26 cellular contexts compared by ENCODE assay signal in the genomic region with DNA sequence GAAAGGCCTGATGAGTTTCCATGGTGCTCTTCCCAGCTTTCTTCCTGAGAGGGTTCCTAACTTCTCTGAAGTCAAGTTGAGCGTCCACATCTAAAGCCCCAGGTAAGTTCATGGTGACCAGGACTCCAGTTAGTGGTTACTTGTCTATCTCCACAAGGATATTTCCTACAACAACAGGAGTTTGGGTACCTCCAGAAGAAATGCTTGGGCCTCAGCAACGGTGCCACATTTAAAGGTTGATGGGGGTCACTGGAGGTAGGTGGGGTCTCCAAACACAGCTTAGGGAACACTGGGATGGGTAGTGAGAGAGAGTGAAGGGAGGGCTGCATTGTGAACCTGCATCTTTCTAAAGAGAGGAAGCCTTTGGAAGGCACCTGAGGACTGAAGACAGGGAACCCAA.
"Had no signal": no experiment of that assay in that cellular context is flagged by ENCODE, and none has a peak within 500 bp of the region (broad histone marks: within the 10 kb centered on the region; RNA-seq: fewer than 3 reads in every experiment).

No MANE protein-coding gene starts in this region.

- H3K36me3 Mint-ChIP-seq: naive thymus-derived CD4-positive, alpha-beta T cell; natural killer cell; stimulated activated effector memory CD8-positive, alpha-beta T cell treated with anti-CD3 and anti-CD28 coated beads, Interleukin-12 subunit alpha, Interleukin-12 subunit beta, amount 100 ng/mL, for 72 hours; stimulated activated naive B cell treated with anti-CD40 and anti-IgM and Interleukin-4, amounts not matched to agents 10 μg/mL and 1 μg/mL and 100 μg/mL, for 72 hours had no signal

- H3K4me3 Mint-ChIP-seq: naive thymus-derived CD4-positive, alpha-beta T cell; natural killer cell; nephron; stimulated activated effector memory CD8-positive, alpha-beta T cell treated with anti-CD3 and anti-CD28 coated beads, Interleukin-12 subunit alpha, Interleukin-12 subunit beta, amount 100 ng/mL, for 72 hours; stimulated activated naive B cell treated with anti-CD40 and anti-IgM and Interleukin-4, amounts not matched to agents 10 μg/mL and 1 μg/mL and 100 μg/mL, for 72 hours; stimulated activated naive CD8-positive, alpha-beta T cell treated with anti-CD3 and anti-CD28 coated beads, Interleukin-15, Interleukin-2, amounts not matched to agents 100 ng/mL and 50 ng/mL, for 24 hours had no signal

- H3K9me3 Mint-ChIP-seq: natural killer cell; stimulated activated effector memory CD8-positive, alpha-beta T cell treated with anti-CD3 and anti-CD28 coated beads, Interleukin-12 subunit alpha, Interleukin-12 subunit beta, amount 100 ng/mL, for 72 hours; stimulated activated naive CD8-positive, alpha-beta T cell treated with anti-CD3 and anti-CD28 coated beads, Interleukin-15, Interleukin-2, amounts not matched to agents 100 ng/mL and 50 ng/mL, for 24 hours had no signal

- H3K36me3 ChIP-seq: neural progenitor cell, pancreas, prostate gland, right lobe of liver, sigmoid colon, stomach, thoracic aorta, thyroid gland, tibial nerve, upper lobe of right lung, uterus had no signal

- H3K9me3 ChIP-seq: pancreas, prostate gland, right lobe of liver, sigmoid colon, stomach, thoracic aorta, thyroid gland, tibial nerve, upper lobe of right lung, uterus had no signal

- H3K27ac ChIP-seq: neural progenitor cell, pancreas, prostate gland, right lobe of liver, sigmoid colon, stomach, thoracic aorta, thyroid gland, upper lobe of right lung, uterus had no signal

- H3K27me3 ChIP-seq: neural progenitor cell, pancreas, right lobe of liver, sigmoid colon, thyroid gland, tibial nerve, upper lobe of right lung, uterus had no signal

- H3K4me1 Mint-ChIP-seq: naive thymus-derived CD4-positive, alpha-beta T cell; natural killer cell; stimulated activated effector memory CD8-positive, alpha-beta T cell treated with anti-CD3 and anti-CD28 coated beads, Interleukin-12 subunit alpha, Interleukin-12 subunit beta, amount 100 ng/mL, for 72 hours; stimulated activated naive B cell treated with anti-CD40 and anti-IgM and Interleukin-4, amounts not matched to agents 10 μg/mL and 1 μg/mL and 100 μg/mL, for 72 hours had no signal

- H3K4me1 ChIP-seq: neural progenitor cell, right lobe of liver, thyroid gland, upper lobe of right lung, uterus had no signal

- H3K27ac Mint-ChIP-seq: naive thymus-derived CD4-positive, alpha-beta T cell; natural killer cell; nephron; neural progenitor cell; stimulated activated effector memory CD8-positive, alpha-beta T cell treated with anti-CD3 and anti-CD28 coated beads, Interleukin-12 subunit alpha, Interleukin-12 subunit beta, amount 100 ng/mL, for 72 hours; stimulated activated naive B cell treated with anti-CD40 and anti-IgM and Interleukin-4, amounts not matched to agents 10 μg/mL and 1 μg/mL and 100 μg/mL, for 72 hours; stimulated activated naive CD8-positive, alpha-beta T cell treated with anti-CD3 and anti-CD28 coated beads, Interleukin-15, Interleukin-2, amounts not matched to agents 100 ng/mL and 50 ng/mL, for 24 hours had no signal

- H3K4me3 ChIP-seq: neural progenitor cell, pancreas, prostate gland, right lobe of liver, sigmoid colon, stomach, thoracic aorta, thyroid gland, tibial nerve, upper lobe of right lung, uterus had no signal

- DNase-seq: naive thymus-derived CD4-positive, alpha-beta T cell; natural killer cell; occipital lobe; pancreas; right cardiac atrium; right lobe of liver; sigmoid colon; small intestine; stimulated activated CD4-positive, alpha-beta T cell treated with anti-CD3 and anti-CD28 coated beads, Interleukin-15, amount 100 ng/mL, for 24 hours; stimulated activated CD4-positive, alpha-beta T cell treated with anti-CD3 and anti-CD28 coated beads, Interleukin-2, amount 100 ng/mL, for 24 hours; stimulated activated CD4-positive, alpha-beta T cell treated with anti-CD3 and anti-CD28 coated beads, Interleukin-2, amount 100 ng/mL, for 48 hours; stimulated activated CD4-positive, alpha-beta T cell treated with anti-CD3 and anti-CD28 coated beads, Interleukin-4, amount 100 ng/mL, for 24 hours; stimulated activated naive B cell treated with anti-CD40 and anti-IgM and Interleukin-4, amounts not matched to agents 10 μg/mL and 1 μg/mL and 100 μg/mL, for 72 hours; stimulated activated naive CD4-positive, alpha-beta T cell treated with Interleukin-2 at 50 U/mL for 16 hours; stomach; thyroid gland; trophoblast cell; upper lobe of right lung; uterus had no signal
